In the genomic region with DNA sequence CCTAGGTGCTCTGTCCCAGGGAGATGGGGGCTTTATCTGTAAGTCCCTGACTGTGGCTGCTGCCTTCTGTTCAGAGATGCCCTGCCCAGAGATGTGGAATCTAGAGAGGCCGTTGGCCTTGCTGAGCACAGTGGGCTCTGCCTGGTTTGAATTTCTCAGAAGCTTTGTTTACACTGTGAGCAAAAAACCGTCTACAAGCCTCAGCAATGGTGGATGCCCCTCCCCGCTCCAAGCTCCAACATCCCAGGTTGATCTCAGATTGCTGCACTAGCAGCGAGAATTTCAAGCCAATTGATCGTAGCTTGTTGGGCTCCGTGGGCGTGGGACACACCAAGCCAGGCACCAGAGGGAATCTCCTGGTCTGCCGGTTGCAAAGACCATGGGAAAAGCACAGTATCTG, we compare ENCODE assay signal across 1 cellular context.
TF ChIP-seq lines count a peak whose summit lies in the region.

No MANE protein-coding gene starts in this region.

TF ChIP-seq in HepG2, 621 proteins besides CTCF, POLR2A, EP300 and RAD21:
- TF ChIP-seq ZMYM4 (CRISPR knock-in tag; IDR thresholded peaks at IDR 0.05) = peak; percentile 65
- TF ChIP-seq ZNF331 (CRISPR knock-in tag; IDR thresholded peaks at IDR 0.05) = peak; percentile 36; the same call in 1 of the 2 replicates
- TF ChIP-seq FOXA1 (IDR thresholded peaks at IDR 0.05) = no peak
- TF ChIP-seq FOXA1 (CRISPR knock-in tag; IDR thresholded peaks at IDR 0.05) = peak; percentile 46; the same call in 1 of the 2 replicates
- TF ChIP-seq POGZ (CRISPR knock-in tag; IDR thresholded peaks at IDR 0.05) = 0 out of 2 replicates have a peak, but pooled peaks have one; percentile 17
- TF ChIP-seq, protein P1, sequence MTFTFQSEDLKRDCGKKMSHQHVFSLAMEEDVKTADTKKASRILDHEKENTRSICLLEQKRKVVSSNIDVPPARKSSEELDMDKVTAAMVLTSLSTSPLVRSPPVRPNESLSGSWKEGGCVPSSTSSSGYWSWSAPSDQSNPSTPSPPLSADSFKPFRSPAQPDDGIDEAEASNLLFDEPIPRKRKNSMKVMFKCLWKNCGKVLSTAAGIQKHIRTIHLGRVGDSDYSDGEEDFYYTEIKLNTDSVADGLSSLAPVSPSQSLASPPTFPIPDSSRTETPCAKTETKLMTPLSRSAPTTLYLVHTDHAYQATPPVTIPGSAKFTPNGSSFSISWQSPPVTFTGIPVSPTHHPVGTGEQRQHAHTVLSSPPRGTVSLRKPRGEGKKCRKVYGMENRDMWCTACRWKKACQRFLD (CRISPR knock-in tag; IDR thresholded peaks at IDR 0.05; ENCODE audit: borderline replicate concordance) = no peak
- 0 out of 2 replicates have a peak, but pooled peaks have one; percentile 16 for TF ChIP-seq ZNF501 (CRISPR knock-in tag; IDR thresholded peaks at IDR 0.05)
- TF ChIP-seq HOXA3 (CRISPR knock-in tag; IDR thresholded peaks at IDR 0.05) = no peak; the same call in 1 of the 2 replicates
- TF ChIP-seq, protein P2, sequence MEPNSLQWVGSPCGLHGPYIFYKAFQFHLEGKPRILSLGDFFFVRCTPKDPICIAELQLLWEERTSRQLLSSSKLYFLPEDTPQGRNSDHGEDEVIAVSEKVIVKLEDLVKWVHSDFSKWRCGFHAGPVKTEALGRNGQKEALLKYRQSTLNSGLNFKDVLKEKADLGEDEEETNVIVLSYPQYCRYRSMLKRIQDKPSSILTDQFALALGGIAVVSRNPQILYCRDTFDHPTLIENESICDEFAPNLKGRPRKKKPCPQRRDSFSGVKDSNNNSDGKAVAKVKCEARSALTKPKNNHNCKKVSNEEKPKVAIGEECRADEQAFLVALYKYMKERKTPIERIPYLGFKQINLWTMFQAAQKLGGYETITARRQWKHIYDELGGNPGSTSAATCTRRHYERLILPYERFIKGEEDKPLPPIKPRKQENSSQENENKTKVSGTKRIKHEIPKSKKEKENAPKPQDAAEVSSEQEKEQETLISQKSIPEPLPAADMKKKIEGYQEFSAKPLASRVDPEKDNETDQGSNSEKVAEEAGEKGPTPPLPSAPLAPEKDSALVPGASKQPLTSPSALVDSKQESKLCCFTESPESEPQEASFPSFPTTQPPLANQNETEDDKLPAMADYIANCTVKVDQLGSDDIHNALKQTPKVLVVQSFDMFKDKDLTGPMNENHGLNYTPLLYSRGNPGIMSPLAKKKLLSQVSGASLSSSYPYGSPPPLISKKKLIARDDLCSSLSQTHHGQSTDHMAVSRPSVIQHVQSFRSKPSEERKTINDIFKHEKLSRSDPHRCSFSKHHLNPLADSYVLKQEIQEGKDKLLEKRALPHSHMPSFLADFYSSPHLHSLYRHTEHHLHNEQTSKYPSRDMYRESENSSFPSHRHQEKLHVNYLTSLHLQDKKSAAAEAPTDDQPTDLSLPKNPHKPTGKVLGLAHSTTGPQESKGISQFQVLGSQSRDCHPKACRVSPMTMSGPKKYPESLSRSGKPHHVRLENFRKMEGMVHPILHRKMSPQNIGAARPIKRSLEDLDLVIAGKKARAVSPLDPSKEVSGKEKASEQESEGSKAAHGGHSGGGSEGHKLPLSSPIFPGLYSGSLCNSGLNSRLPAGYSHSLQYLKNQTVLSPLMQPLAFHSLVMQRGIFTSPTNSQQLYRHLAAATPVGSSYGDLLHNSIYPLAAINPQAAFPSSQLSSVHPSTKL (CRISPR knock-in tag; IDR thresholded peaks at IDR 0.05) = peak; percentile 18; the same call in 1 of the 2 replicates
- no peak for TF ChIP-seq DNMT1 (CRISPR knock-in tag; IDR thresholded peaks at IDR 0.05)
- TF ChIP-seq ZSCAN29 (CRISPR knock-in tag; conservative IDR thresholded peaks at IDR 0.05) = peak; percentile 76; the same call in 1 of the 2 replicates
- TF ChIP-seq TARDBP (CRISPR knock-in tag; IDR thresholded peaks at IDR 0.05) = 0 out of 2 replicates have a peak, but pooled peaks have one; percentile 18
- peak; percentile 61 for TF ChIP-seq FOXA3 (CRISPR knock-in tag; IDR thresholded peaks at IDR 0.05)
- TF ChIP-seq, protein P3, sequence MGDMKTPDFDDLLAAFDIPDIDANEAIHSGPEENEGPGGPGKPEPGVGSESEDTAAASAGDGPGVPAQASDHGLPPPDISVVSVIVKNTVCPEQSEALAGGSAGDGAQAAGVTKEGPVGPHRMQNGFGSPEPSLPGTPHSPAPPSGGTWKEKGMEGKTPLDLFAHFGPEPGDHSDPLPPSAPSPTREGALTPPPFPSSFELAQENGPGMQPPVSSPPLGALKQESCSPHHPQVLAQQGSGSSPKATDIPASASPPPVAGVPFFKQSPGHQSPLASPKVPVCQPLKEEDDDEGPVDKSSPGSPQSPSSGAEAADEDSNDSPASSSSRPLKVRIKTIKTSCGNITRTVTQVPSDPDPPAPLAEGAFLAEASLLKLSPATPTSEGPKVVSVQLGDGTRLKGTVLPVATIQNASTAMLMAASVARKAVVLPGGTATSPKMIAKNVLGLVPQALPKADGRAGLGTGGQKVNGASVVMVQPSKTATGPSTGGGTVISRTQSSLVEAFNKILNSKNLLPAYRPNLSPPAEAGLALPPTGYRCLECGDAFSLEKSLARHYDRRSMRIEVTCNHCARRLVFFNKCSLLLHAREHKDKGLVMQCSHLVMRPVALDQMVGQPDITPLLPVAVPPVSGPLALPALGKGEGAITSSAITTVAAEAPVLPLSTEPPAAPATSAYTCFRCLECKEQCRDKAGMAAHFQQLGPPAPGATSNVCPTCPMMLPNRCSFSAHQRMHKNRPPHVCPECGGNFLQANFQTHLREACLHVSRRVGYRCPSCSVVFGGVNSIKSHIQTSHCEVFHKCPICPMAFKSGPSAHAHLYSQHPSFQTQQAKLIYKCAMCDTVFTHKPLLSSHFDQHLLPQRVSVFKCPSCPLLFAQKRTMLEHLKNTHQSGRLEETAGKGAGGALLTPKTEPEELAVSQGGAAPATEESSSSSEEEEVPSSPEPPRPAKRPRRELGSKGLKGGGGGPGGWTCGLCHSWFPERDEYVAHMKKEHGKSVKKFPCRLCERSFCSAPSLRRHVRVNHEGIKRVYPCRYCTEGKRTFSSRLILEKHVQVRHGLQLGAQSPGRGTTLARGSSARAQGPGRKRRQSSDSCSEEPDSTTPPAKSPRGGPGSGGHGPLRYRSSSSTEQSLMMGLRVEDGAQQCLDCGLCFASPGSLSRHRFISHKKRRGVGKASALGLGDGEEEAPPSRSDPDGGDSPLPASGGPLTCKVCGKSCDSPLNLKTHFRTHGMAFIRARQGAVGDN (CRISPR knock-in tag; IDR thresholded peaks at IDR 0.05) = peak; percentile 50
